In the genomic region with DNA sequence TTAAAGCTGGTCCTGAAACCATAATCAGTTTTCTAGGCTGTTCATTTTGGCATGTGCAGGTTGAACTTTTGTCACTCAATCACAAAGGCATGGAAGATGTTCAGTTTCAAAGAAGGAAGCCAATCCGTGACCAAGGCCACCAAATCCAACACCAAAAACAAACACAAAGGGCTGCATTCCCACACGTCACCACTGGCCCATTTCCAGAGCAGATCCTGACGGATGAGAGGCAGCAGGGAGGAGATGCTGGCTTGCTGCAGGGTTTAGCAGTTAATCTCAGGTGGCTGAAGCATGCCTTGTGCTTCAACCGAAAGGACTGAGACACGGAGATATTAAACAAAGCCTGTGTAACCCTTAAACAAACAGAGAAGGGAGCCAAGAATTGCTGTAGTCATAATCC, we compare ENCODE assay signal across 10 cellular contexts.
DNase-seq lines count a peak whose midpoint lies in the region; ATAC-seq, FAIRE-seq and TF ChIP-seq lines count a peak whose summit lies in the region.
"Had no signal": no experiment of that assay in that cellular context is flagged by ENCODE, and none has a peak within 500 bp of the region (broad histone marks: within the 10 kb centered on the region; RNA-seq: fewer than 3 reads in every experiment).

No MANE protein-coding gene starts in this region.

- ATAC-seq in psoas muscle (no peak), natural killer cell (no peak)

- WGBS in GM23248 (ENCODE audit: low coverage in 1 of 2, low lambda C conversion rate in 2 of 2, missing lambda C conversion rate in 2 of 2), 2 experiments, result 24 to 26% methylated on average over 5 of the region's 5 CpGs
- 8 to 10% (median 9%) methylated on average over 5 of the region's 5 CpGs for WGBS in psoas muscle, 3 donors

- H3K9ac ChIP-seq in GM23248, result no peak overlapping the region
- H3K9ac ChIP-seq in astrocyte (ENCODE audit: low read length), result no peak overlapping the region

- in situ Hi-C loops in GM23248 (cut with MboI), result no loop called here

- H3K4me2 ChIP-seq in GM23248 (ENCODE audit: unreplicated experiment) (no peak overlapping the region), astrocyte (ENCODE audit: low read length) (peak overlapping the region; percentile 34)

- no peak overlapping the region for H3K27ac ChIP-seq in GM23248
- no peak overlapping the region for H3K27ac ChIP-seq in astrocyte (ENCODE audit: low read depth, low read length)
- H3K27ac ChIP-seq in left ventricle myocardium inferior (replicated peaks), result peak overlapping the region; percentile 78
- H3K27ac ChIP-seq in psoas muscle, result peak overlapping the region; percentile 31

- H3K36me3 Mint-ChIP-seq in astrocyte (ENCODE audit: low read depth, unreplicated experiment) (no peaks in the 10 kb centered on the region), natural killer cell (no peaks in the 10 kb centered on the region)

- H2AFZ ChIP-seq in GM23248 (no peak overlapping the region), astrocyte (ENCODE audit: low read depth, low read length) (peak overlapping the region; percentile 67)

- H3K4me3 ChIP-seq in GM23248 (no peak overlapping the region), astrocyte (ENCODE audit: insufficient read depth, low read depth, low read length) (no peak overlapping the region), left ventricle myocardium inferior (no peak overlapping the region), psoas muscle (no peak overlapping the region)

- DNase-seq in GM23248, result peak; percentile 23
- peak; percentile 55 for DNase-seq in astrocyte (ENCODE audit: low read depth)
- peak; percentile 71 for DNase-seq in left ventricle myocardium inferior
- peak in 1 of 2 donors; percentile 25 for DNase-seq in psoas muscle
- no peak for DNase-seq in Ammon's horn (ENCODE audit: low spot score)
- DNase-seq in GM20000 (ENCODE audit: low spot score), result no peak
- no peak for DNase-seq in natural killer cell
- DNase-seq in COLO829 (ENCODE audit: low spot score), result no peak
- DNase-seq: activated CD8-positive, alpha-beta memory T cell treated with anti-CD3 and anti-CD28 coated beads, Interleukin-2, amount 50 U/mL, for 4 hours; GOT3 had no signal

- no peak overlapping the region for H3K27ac Mint-ChIP-seq in astrocyte (ENCODE audit: unreplicated experiment)
- H3K27ac Mint-ChIP-seq in natural killer cell, result no peak overlapping the region

- intact Hi-C loops in left ventricle myocardium inferior (cut with micrococcal nuclease), result no loop called here
- intact Hi-C loops in psoas muscle (cut with DNase I), result no loop called here
- intact Hi-C loops in natural killer cell (cut with micrococcal nuclease), result no loop called here

- FAIRE-seq in astrocyte (lab: Jason Lieb, UNC), result no peak

- H3K4me3 Mint-ChIP-seq in astrocyte (ENCODE audit: unreplicated experiment) (no peak overlapping the region), natural killer cell (no peak overlapping the region)

- peaks cover 13% of the 10 kb centered on the region for H3K4me1 ChIP-seq in GM23248 (ENCODE audit: insufficient read depth)
- H3K4me1 ChIP-seq in astrocyte (ENCODE audit: insufficient read depth, low read length), result peaks cover 28% of the 10 kb centered on the region
- peaks cover 51% of the 10 kb centered on the region for H3K4me1 ChIP-seq in left ventricle myocardium inferior
- no peaks in the 10 kb centered on the region for H3K4me1 ChIP-seq in psoas muscle

- H3K27me3 Mint-ChIP-seq in astrocyte (ENCODE audit: low read depth, unreplicated experiment) (no peaks in the 10 kb centered on the region), natural killer cell (ENCODE audit: low read depth in 2 of 2) (peaks cover 32 to 47% of the 10 kb centered on the region in 2 donors)

- H3K4me1 Mint-ChIP-seq in astrocyte (ENCODE audit: low read depth, unreplicated experiment) (peaks cover 41% of the 10 kb centered on the region), natural killer cell (no peaks in the 10 kb centered on the region)

- TF ChIP-seq CTCF in astrocyte (IDR thresholded peaks at IDR 0.05; ENCODE audit: insufficient read depth, low read depth, low read length), result no peak
- peak; percentile 28 for TF ChIP-seq CTCF in left ventricle myocardium inferior (IDR thresholded peaks at IDR 0.05; ENCODE audit: borderline replicate concordance)
- TF ChIP-seq CTCF in psoas muscle (IDR thresholded peaks at IDR 0.05), result no peak
- no peak for TF ChIP-seq CTCF in GM20000 (IDR thresholded peaks at IDR 0.05; ENCODE audit: extremely low read depth, missing control alignments)
- TF ChIP-seq CTCF in natural killer cell (IDR thresholded peaks at IDR 0.05), result no peak

- H4K20me1 ChIP-seq in GM23248 (ENCODE audit: insufficient read depth) (no peaks in the 10 kb centered on the region), astrocyte (ENCODE audit: insufficient read depth, low read length) (no peaks in the 10 kb centered on the region)

- no peaks in the 10 kb centered on the region for H3K79me2 ChIP-seq in GM23248 (ENCODE audit: insufficient read depth)
- H3K79me2 ChIP-seq in astrocyte (ENCODE audit: insufficient read depth, low read length), result no peaks in the 10 kb centered on the region

- no peaks in the 10 kb centered on the region for H3K36me3 ChIP-seq in GM23248 (ENCODE audit: low read depth)
- no peaks in the 10 kb centered on the region for H3K36me3 ChIP-seq in astrocyte (ENCODE audit: insufficient read depth, low read length)
- no peaks in the 10 kb centered on the region for H3K36me3 ChIP-seq in left ventricle myocardium inferior
- H3K36me3 ChIP-seq in psoas muscle (ENCODE audit: insufficient read depth in 1 of 2, low read depth in 1 of 2), result no peaks in the 10 kb centered on the region

- no peaks in the 10 kb centered on the region for H3F3A ChIP-seq in GM23248 (ENCODE audit: insufficient read depth)

- H3K27me3 ChIP-seq in GM23248 (replicated peaks; ENCODE audit: insufficient read depth), result peaks cover 8% of the 10 kb centered on the region; the same call in 1 of the 2 replicates
- no peaks in the 10 kb centered on the region for H3K27me3 ChIP-seq in astrocyte (ENCODE audit: insufficient read depth, low read length)
- H3K27me3 ChIP-seq in left ventricle myocardium inferior (ENCODE audit: low read depth), result no peaks in the 10 kb centered on the region
- H3K27me3 ChIP-seq in psoas muscle (ENCODE audit: insufficient read depth in 3 of 3, low read length in 2 of 3), result no peaks in the 10 kb centered on the region

- H3K9me3 ChIP-seq in GM23248 (ENCODE audit: low read depth) (no peaks in the 10 kb centered on the region), astrocyte (ENCODE audit: insufficient read depth, low read depth, low read length) (no peaks in the 10 kb centered on the region), left ventricle myocardium inferior (replicated peaks) (no peaks in the 10 kb centered on the region), psoas muscle (no peaks in the 10 kb centered on the region)

- H3K9me3 Mint-ChIP-seq in astrocyte (ENCODE audit: unreplicated experiment), result peaks cover 2% of the 10 kb centered on the region
- no peaks in the 10 kb centered on the region for H3K9me3 Mint-ChIP-seq in natural killer cell

- H3K9me2 ChIP-seq in GM23248 (ENCODE audit: insufficient read depth), result no peaks in the 10 kb centered on the region

Comparison
In these comparisons a context has a peak if more than half of its experiments do, and no peak if none do; other contexts are left out.
1. DNase-seq: peak in GM23248 (single experiment), astrocyte (single experiment) and left ventricle myocardium inferior (single experiment); none in Ammon's horn (single experiment), GM20000 (single experiment), natural killer cell (single experiment) and COLO829 (single experiment).
2. H3K27ac ChIP-seq: peak in left ventricle myocardium inferior (single experiment) and psoas muscle (single experiment); none in GM23248 (single experiment) and astrocyte (single experiment).